ENCODE assay signal across 18 cellular contexts in the genomic region with DNA sequence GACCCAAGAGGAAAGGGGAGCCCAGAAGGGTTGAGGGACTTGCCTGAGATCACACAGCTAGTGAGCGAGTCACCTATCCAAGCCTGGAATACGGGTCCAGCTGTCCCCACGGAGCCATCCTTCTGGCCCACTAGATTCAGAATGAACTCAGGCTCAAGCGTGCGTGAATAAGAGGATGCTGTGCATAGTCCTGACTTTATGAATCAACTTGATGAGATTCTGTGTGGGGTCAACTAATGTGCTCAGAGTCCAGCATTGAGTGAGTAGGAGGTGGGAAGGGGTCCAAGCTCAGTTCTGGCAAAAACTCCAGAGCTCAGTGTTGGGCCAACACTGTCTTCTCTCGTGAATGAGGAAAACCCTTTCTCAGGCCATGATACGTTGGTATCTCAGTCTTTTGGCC. TPM values are rescaled to one million over a fixed set of nuclear protein-coding genes. Genes with fewer than 3 reads are reported as not detected.
DNase-seq lines count a peak whose midpoint lies in the region; ATAC-seq and TF ChIP-seq lines count a peak whose summit lies in the region.
"Had no signal": no experiment of that assay in that cellular context is flagged by ENCODE, and none has a peak within 500 bp of the region (broad histone marks: within the 10 kb centered on the region; RNA-seq: fewer than 3 reads in every experiment).

No MANE protein-coding gene starts in this region.

- DNase-seq in G401 (ENCODE audit: low spot score) (peak; percentile 81), cerebellar cortex (ENCODE audit: low spot score) (peak; percentile 75), iris pigment epithelial cell (ENCODE audit: low read depth) (peak; percentile 11), DMS 273 treated with DMSO at 0.1 percent for 48 hours (lab: John Stamatoyannopoulos, UW) (no peak), activated T-cell treated with anti-CD3 and anti-CD28 coated beads for 4 hours (no peak), T1000 (lab: John Stamatoyannopoulos, UW) (no peak), CD14-positive monocyte (ENCODE audit: low spot score) (no peak)
- no peak for DNase-seq in stimulated activated effector memory CD8-positive, alpha-beta T cell treated with anti-CD3 and anti-CD28 coated beads, Interleukin-12 subunit alpha, Interleukin-12 subunit beta, amount 100 ng/mL, for 72 hours (ENCODE audit: low spot score in 2 of 2)
- DNase-seq: activated CD8-positive, alpha-beta T cell treated with anti-CD3 and anti-CD28 coated beads for 36 hours; activated effector memory CD4-positive, alpha-beta T cell treated with Interleukin-2 at 50 U/mL for 16 hours; amniotic stem cell; dermis blood vessel endothelial cell; GM23248; NCI-H1417 treated with DMSO at 0.1 percent for 48 hours; NK-92 treated with Interleukin-12 subunit alpha and Interleukin-12 subunit beta, amount 100 ng/mL, for 24 hours; RPMI8226 had no signal

- peak overlapping the region; percentile 54 for H3K27ac Mint-ChIP-seq in stimulated activated effector memory CD8-positive, alpha-beta T cell treated with anti-CD3 and anti-CD28 coated beads, Interleukin-12 subunit alpha, Interleukin-12 subunit beta, amount 100 ng/mL, for 72 hours
- no peak overlapping the region for H3K27ac Mint-ChIP-seq in CD14-positive monocyte
- H3K27ac Mint-ChIP-seq: activated CD8-positive, alpha-beta T cell treated with anti-CD3 and anti-CD28 coated beads for 36 hours; stimulated activated naive CD8-positive, alpha-beta T cell treated with anti-CD3 and anti-CD28 coated beads, Interleukin-15, Interleukin-2, amounts not matched to agents 100 ng/mL and 50 ng/mL, for 24 hours had no signal

- peaks cover 9 to 13% (median 9%) of the 10 kb centered on the region in 3 donors for H3K27me3 Mint-ChIP-seq in CD14-positive monocyte (ENCODE audit: low read depth in 3 of 3)
- H3K27me3 Mint-ChIP-seq: activated CD8-positive, alpha-beta T cell treated with anti-CD3 and anti-CD28 coated beads for 36 hours; stimulated activated naive CD8-positive, alpha-beta T cell treated with anti-CD3 and anti-CD28 coated beads, Interleukin-15, Interleukin-2, amounts not matched to agents 100 ng/mL and 50 ng/mL, for 24 hours had no signal

- intact Hi-C loops in CD14-positive monocyte (cut with micrococcal nuclease) = no loop called here

- in situ Hi-C loops in G401 (cut with HindIII; ENCODE audit: low sequenced_read_pairs) = no loop called here

- no peak for ATAC-seq in stimulated activated effector memory CD8-positive, alpha-beta T cell treated with anti-CD3 and anti-CD28 coated beads, Interleukin-12 subunit alpha, Interleukin-12 subunit beta, amount 100 ng/mL, for 72 hours
- ATAC-seq: activated CD8-positive, alpha-beta T cell treated with anti-CD3 and anti-CD28 coated beads for 36 hours; GM12878 had no signal

- no peak overlapping the region for H3K4me3 Mint-ChIP-seq in stimulated activated effector memory CD8-positive, alpha-beta T cell treated with anti-CD3 and anti-CD28 coated beads, Interleukin-12 subunit alpha, Interleukin-12 subunit beta, amount 100 ng/mL, for 72 hours
- no peak overlapping the region for H3K4me3 Mint-ChIP-seq in CD14-positive monocyte
- H3K4me3 Mint-ChIP-seq: activated CD8-positive, alpha-beta T cell treated with anti-CD3 and anti-CD28 coated beads for 36 hours; stimulated activated naive CD8-positive, alpha-beta T cell treated with anti-CD3 and anti-CD28 coated beads, Interleukin-15, Interleukin-2, amounts not matched to agents 100 ng/mL and 50 ng/mL, for 24 hours had no signal

- H3K36me3 Mint-ChIP-seq in stimulated activated effector memory CD8-positive, alpha-beta T cell treated with anti-CD3 and anti-CD28 coated beads, Interleukin-12 subunit alpha, Interleukin-12 subunit beta, amount 100 ng/mL, for 72 hours = no peaks in the 10 kb centered on the region
- no peaks in the 10 kb centered on the region for H3K36me3 Mint-ChIP-seq in CD14-positive monocyte

- no peaks in the 10 kb centered on the region for H3K9me3 Mint-ChIP-seq in stimulated activated effector memory CD8-positive, alpha-beta T cell treated with anti-CD3 and anti-CD28 coated beads, Interleukin-12 subunit alpha, Interleukin-12 subunit beta, amount 100 ng/mL, for 72 hours
- H3K9me3 Mint-ChIP-seq in CD14-positive monocyte = peaks cover 0 to 2% (median 0%) of the 10 kb centered on the region in 7 donors
- H3K9me3 Mint-ChIP-seq: activated CD8-positive, alpha-beta T cell treated with anti-CD3 and anti-CD28 coated beads for 36 hours; stimulated activated naive CD8-positive, alpha-beta T cell treated with anti-CD3 and anti-CD28 coated beads, Interleukin-15, Interleukin-2, amounts not matched to agents 100 ng/mL and 50 ng/mL, for 24 hours had no signal

- peaks cover 35% of the 10 kb centered on the region for H3K4me1 Mint-ChIP-seq in stimulated activated effector memory CD8-positive, alpha-beta T cell treated with anti-CD3 and anti-CD28 coated beads, Interleukin-12 subunit alpha, Interleukin-12 subunit beta, amount 100 ng/mL, for 72 hours
- peaks cover 14% of the 10 kb centered on the region for H3K4me1 Mint-ChIP-seq in CD14-positive monocyte

- TF ChIP-seq CTCF in CD14-positive monocyte (IDR thresholded peaks at IDR 0.05) = no peak

RNA-seq across cellular contexts. Expression of a gene that starts 41.4 kb away (rescaled TPM):
- total RNA-seq in G401 (2014; rRNA removed; shearing (Covaris generic)) = 0.10 TPM in 1 of 2 replicates, not detected in the other
- 1 to 10 TPM; 6.7 to 7.1 TPM for polyA plus RNA-seq in CD14-positive monocyte

Comparison
In these comparisons a context has a peak if more than half of its experiments do, and no peak if none do; other contexts are left out.
1. DNase-seq: peak in G401 (single experiment), cerebellar cortex (single experiment) and iris pigment epithelial cell (single experiment); none in stimulated activated effector memory CD8-positive, alpha-beta T cell treated with anti-CD3 and anti-CD28 coated beads, Interleukin-12 subunit alpha, Interleukin-12 subunit beta, amount 100 ng/mL, for 72 hours (0 of 2), DMS 273 treated with DMSO at 0.1 percent for 48 hours (single experiment), activated T-cell treated with anti-CD3 and anti-CD28 coated beads for 4 hours (single experiment), T1000 (single experiment) and CD14-positive monocyte (single experiment).